16 cellular contexts compared by ENCODE assay signal in the genomic region with DNA sequence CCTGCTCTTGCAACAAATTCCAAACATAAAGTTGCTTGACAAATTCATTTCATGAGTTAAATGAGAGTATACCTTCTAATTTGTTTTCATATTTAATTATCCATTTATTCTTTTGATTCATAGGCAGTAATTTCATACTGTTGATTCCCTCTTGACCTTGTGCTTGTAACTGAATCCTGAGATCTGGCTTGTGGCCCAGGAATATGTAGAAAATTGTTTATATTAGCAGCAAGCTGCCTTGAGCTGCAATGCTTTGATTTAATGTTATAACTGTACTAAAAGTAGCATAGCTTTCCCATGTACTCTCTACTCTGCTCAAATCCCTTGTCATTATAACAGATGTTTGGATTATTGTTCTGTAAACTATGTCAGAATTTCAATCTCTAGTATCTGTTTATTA.
DNase-seq lines count a peak whose midpoint lies in the region; TF ChIP-seq lines count a peak whose summit lies in the region.
"Had no signal": no experiment of that assay in that cellular context is flagged by ENCODE, and none has a peak within 500 bp of the region (broad histone marks: within the 10 kb centered on the region; RNA-seq: fewer than 3 reads in every experiment).

No MANE protein-coding gene starts in this region.

- peak; percentile 34 for DNase-seq in NCI-H1436 (lab: John Stamatoyannopoulos, UW)
- DNase-seq in NCI-H1436 treated with DMSO at 0.1 percent for 48 hours (lab: John Stamatoyannopoulos, UW), result no peak
- DNase-seq in NCI-H2196 (lab: John Stamatoyannopoulos, UW; ENCODE audit: unreplicated experiment), result peak; percentile 18
- DNase-seq in astrocyte of the spinal cord (ENCODE audit: low read depth, low spot score), result peak; percentile 72
- DNase-seq in smooth muscle cell of the brain vasculature (ENCODE audit: low read depth, low spot score), result peak; percentile 78
- no peak for DNase-seq in Kasumi-1 (lab: John Stamatoyannopoulos, UW)
- no peak for DNase-seq in activated T-cell treated with anti-CD3 and anti-CD28 coated beads, Interleukin-2, amount 50 U/mL, for 24 hours
- no peak for DNase-seq in H7
- DNase-seq: activated CD4-positive, alpha-beta memory T cell treated with anti-CD3 and anti-CD28 coated beads, Interleukin-2, amount 10 ng/mL, durations not matched to agents 7 days and 5 days; activated naive CD4-positive, alpha-beta T cell treated with anti-CD3 and anti-CD28 coated beads for 36 hours; cerebellar nuclear complex; esophagus squamous epithelium; naive thymus-derived CD4-positive, alpha-beta T cell; OCI-M1; thyroid gland had no signal

- H3K27ac Mint-ChIP-seq in activated T-cell treated with anti-CD3 and anti-CD28 coated beads, Interleukin-2, amount 50 U/mL, for 24 hours, result no peak overlapping the region
- H3K27ac Mint-ChIP-seq: activated CD4-positive, alpha-beta memory T cell treated with anti-CD3 and anti-CD28 coated beads, Interleukin-2, amount 10 ng/mL, durations not matched to agents 7 days and 5 days; activated naive CD4-positive, alpha-beta T cell treated with anti-CD3 and anti-CD28 coated beads for 36 hours; naive thymus-derived CD4-positive, alpha-beta T cell had no signal

- H3K36me3 Mint-ChIP-seq in activated T-cell treated with anti-CD3 and anti-CD28 coated beads, Interleukin-2, amount 50 U/mL, for 24 hours (ENCODE audit: low read depth), result no peaks in the 10 kb centered on the region
- H3K36me3 Mint-ChIP-seq: naive thymus-derived CD4-positive, alpha-beta T cell had no signal

- no peaks in the 10 kb centered on the region for H3K4me1 Mint-ChIP-seq in activated T-cell treated with anti-CD3 and anti-CD28 coated beads, Interleukin-2, amount 50 U/mL, for 24 hours (ENCODE audit: low read depth)
- H3K4me1 Mint-ChIP-seq: activated CD4-positive, alpha-beta memory T cell treated with anti-CD3 and anti-CD28 coated beads, Interleukin-2, amount 10 ng/mL, durations not matched to agents 7 days and 5 days; naive thymus-derived CD4-positive, alpha-beta T cell had no signal

- no peak for TF ChIP-seq CTCF in astrocyte of the spinal cord (IDR thresholded peaks at IDR 0.05; ENCODE audit: low read depth, low read length)

- H3K27me3 Mint-ChIP-seq in activated T-cell treated with anti-CD3 and anti-CD28 coated beads, Interleukin-2, amount 50 U/mL, for 24 hours, result no peaks in the 10 kb centered on the region
- H3K27me3 Mint-ChIP-seq: activated CD4-positive, alpha-beta memory T cell treated with anti-CD3 and anti-CD28 coated beads, Interleukin-2, amount 10 ng/mL, durations not matched to agents 7 days and 5 days; naive thymus-derived CD4-positive, alpha-beta T cell had no signal

- H3K36me3 ChIP-seq in H7 (replicated peaks; ENCODE audit: control insufficient read depth, insufficient read depth, low read length), result no peaks in the 10 kb centered on the region
- H3K36me3 ChIP-seq: esophagus squamous epithelium, thyroid gland had no signal

- H3K27me3 ChIP-seq in H7 (ENCODE audit: control insufficient read depth, insufficient read depth, low read length), result no peaks in the 10 kb centered on the region
- H3K27me3 ChIP-seq: esophagus squamous epithelium, thyroid gland had no signal

- H3K4me3 ChIP-seq in astrocyte of the spinal cord (ENCODE audit: low read depth, low read length) (no peak overlapping the region), H7 (ENCODE audit: insufficient read depth, low read depth, low read length) (no peak overlapping the region)
- H3K4me3 ChIP-seq: esophagus squamous epithelium, skin epidermis, thyroid gland had no signal

- H3K9me3 Mint-ChIP-seq in activated T-cell treated with anti-CD3 and anti-CD28 coated beads, Interleukin-2, amount 50 U/mL, for 24 hours, result peaks cover 10% of the 10 kb centered on the region

- no peak overlapping the region for H3K4me3 Mint-ChIP-seq in activated T-cell treated with anti-CD3 and anti-CD28 coated beads, Interleukin-2, amount 50 U/mL, for 24 hours
- H3K4me3 Mint-ChIP-seq: activated CD4-positive, alpha-beta memory T cell treated with anti-CD3 and anti-CD28 coated beads, Interleukin-2, amount 10 ng/mL, durations not matched to agents 7 days and 5 days; activated naive CD4-positive, alpha-beta T cell treated with anti-CD3 and anti-CD28 coated beads for 36 hours; naive thymus-derived CD4-positive, alpha-beta T cell had no signal

- in situ Hi-C loops in astrocyte of the spinal cord (cut with HindIII; ENCODE audit: low sequenced_read_pairs), result no loop called here

Comparison
In these comparisons a context has a peak if more than half of its experiments do, and no peak if none do; other contexts are left out.
1. DNase-seq: peak in NCI-H1436 (single experiment), NCI-H2196 (single experiment), astrocyte of the spinal cord (single experiment) and smooth muscle cell of the brain vasculature (single experiment); none in NCI-H1436 treated with DMSO at 0.1 percent for 48 hours (single experiment), Kasumi-1 (0 of 2), activated T-cell treated with anti-CD3 and anti-CD28 coated beads, Interleukin-2, amount 50 U/mL, for 24 hours (single experiment) and H7 (single experiment).